ENCODE assay signal across 11 cellular contexts in genomic region chr7:92557249-92557648, GRCh38.
"Had no signal": no experiment of that assay in that cellular context is flagged by ENCODE, and none has a peak within 500 bp of the region (broad histone marks: within the 10 kb centered on the region; RNA-seq: fewer than 3 reads in every experiment).

No MANE protein-coding gene starts in this region.

- ATAC-seq: activated T-helper 17 cell treated with anti-CD3 and anti-CD28 coated beads, Interleukin-2, amount 50 U/mL, for 72 hours; gastroesophageal sphincter; heart right ventricle; naive thymus-derived CD8-positive, alpha-beta T cell had no signal

- H3K27me3 Mint-ChIP-seq: activated T-helper 17 cell treated with anti-CD3 and anti-CD28 coated beads, Interleukin-2, amount 50 U/mL, for 72 hours; naive thymus-derived CD8-positive, alpha-beta T cell had no signal

- H3K27me3 ChIP-seq: gastroesophageal sphincter, heart right ventricle, tibial nerve, uterus had no signal

- H3K4me3 Mint-ChIP-seq: activated T-helper 17 cell treated with anti-CD3 and anti-CD28 coated beads, Interleukin-2, amount 50 U/mL, for 72 hours; naive thymus-derived CD8-positive, alpha-beta T cell had no signal

- FAIRE-seq: islet of Langerhans had no signal

- H3K36me3 ChIP-seq: uterus had no signal

- H3K9me3 ChIP-seq: gastroesophageal sphincter, heart right ventricle, tibial nerve, uterus had no signal

- H3K4me1 ChIP-seq: gastroesophageal sphincter, heart right ventricle, tibial nerve, uterus had no signal

- H3K27ac ChIP-seq: gastroesophageal sphincter, heart right ventricle, tibial nerve, uterus had no signal

- H3K9me3 Mint-ChIP-seq: activated T-helper 17 cell treated with anti-CD3 and anti-CD28 coated beads, Interleukin-2, amount 50 U/mL, for 72 hours; naive thymus-derived CD8-positive, alpha-beta T cell had no signal

- H3K4me1 Mint-ChIP-seq: activated T-helper 17 cell treated with anti-CD3 and anti-CD28 coated beads, Interleukin-2, amount 50 U/mL, for 72 hours had no signal

- H3K4me3 ChIP-seq: gastroesophageal sphincter, heart right ventricle, tibial nerve, uterus had no signal

- DNase-seq: activated naive CD4-positive, alpha-beta T cell treated with Interleukin-2 at 50 U/mL for 16 hours; aorta; heart right ventricle; mesenchymal stem cell; naive thymus-derived CD8-positive, alpha-beta T cell; stimulated activated CD4-positive, alpha-beta T cell treated with anti-CD3 and anti-CD28 coated beads, Interleukin-1b, Interleukin-23, amount 100 ng/mL, for 48 hours; uterus had no signal
